Comparison of ENCODE assay signal across 1 cellular context in the genomic region with DNA sequence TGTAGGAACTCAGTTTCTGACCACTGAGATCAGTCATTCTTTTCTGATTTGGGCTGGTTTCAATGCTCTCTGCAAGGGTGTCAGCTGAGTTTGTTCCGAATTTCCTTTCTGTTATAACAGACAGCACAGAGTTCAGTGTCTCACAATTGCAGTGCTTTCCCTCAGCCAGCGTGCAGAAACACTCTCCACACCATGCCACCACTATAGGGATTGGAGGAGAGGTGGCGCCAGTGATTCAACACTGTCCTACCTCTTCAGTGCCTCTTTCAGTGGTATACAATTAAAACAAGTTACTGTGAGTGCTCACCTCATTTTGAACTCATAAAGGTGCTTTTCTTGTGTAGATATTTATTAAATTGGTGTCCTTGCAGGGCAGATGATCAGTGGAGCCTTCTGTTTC.
TF ChIP-seq lines count a peak whose summit lies in the region.

No MANE protein-coding gene starts in this region.

TF ChIP-seq in H1, 55 proteins besides CTCF, POLR2A, EP300 and RAD21 (continued from another document):
- TF ChIP-seq CHD7 (IDR thresholded peaks at IDR 0.05; ENCODE audit: insufficient replicate concordance, low read length) = no peak
- TF ChIP-seq TEAD4 (IDR thresholded peaks at IDR 0.05; ENCODE audit: low read depth, low read length) = no peak
- no peak for TF ChIP-seq TAF7 (optimal IDR thresholded peaks at IDR 0.05; ENCODE audit: borderline replicate concordance, low read depth, low read length)
- TF ChIP-seq CTBP2 (IDR thresholded peaks at IDR 0.05; ENCODE audit: borderline replicate concordance, insufficient read depth, insufficient read length, low read length) = no peak
- no peak for TF ChIP-seq RFX5 (IDR thresholded peaks at IDR 0.05; ENCODE audit: borderline replicate concordance, low read depth, low read length)
- no peak for TF ChIP-seq SIX5 (IDR thresholded peaks at IDR 0.05; ENCODE audit: low read depth, low read length)
